9 cellular contexts compared by ENCODE assay signal in genomic region chr17:50181601-50182345, GRCh38. TPM values are rescaled to one million over a fixed set of nuclear protein-coding genes. Genes with fewer than 3 reads are reported as not detected.
A peak's percentile ranks its signal among the peaks of the same experiment; 100 is the strongest.
DNase-seq lines count a peak whose midpoint lies in the region; ATAC-seq and TF ChIP-seq lines count a peak whose summit lies in the region.
"Had no signal": no experiment of that assay in that cellular context is flagged by ENCODE, and none has a peak within 500 bp of the region (broad histone marks: within the 10 kb centered on the region; RNA-seq: fewer than 3 reads in every experiment).

No MANE protein-coding gene starts in this region.

- no peaks in the 10 kb centered on the region for H3K27me3 ChIP-seq in Caco-2 (replicated peaks; ENCODE audit: control insufficient read depth, insufficient read depth, low read length)

- H3K4me3 Mint-ChIP-seq in nephron (no peak overlapping the region), Caco-2 (ENCODE audit: unreplicated experiment) (no peak overlapping the region)
- no peak overlapping the region for H3K4me3 Mint-ChIP-seq in stimulated activated effector memory CD8-positive, alpha-beta T cell treated with anti-CD3 and anti-CD28 coated beads, Interleukin-12 subunit alpha, Interleukin-12 subunit beta, amount 100 ng/mL, for 72 hours
- H3K4me3 Mint-ChIP-seq: nephron progenitor cell had no signal

- H3K27me3 Mint-ChIP-seq in nephron (ENCODE audit: low read depth) (peaks cover 14% of the 10 kb centered on the region), Caco-2 (ENCODE audit: insufficient read depth, unreplicated experiment) (no peaks in the 10 kb centered on the region)

- no peaks in the 10 kb centered on the region for H3K9me3 ChIP-seq in Caco-2

- no peak for ATAC-seq in stimulated activated effector memory CD8-positive, alpha-beta T cell treated with anti-CD3 and anti-CD28 coated beads, Interleukin-12 subunit alpha, Interleukin-12 subunit beta, amount 100 ng/mL, for 72 hours

- H3K4me3 ChIP-seq in Caco-2 (ENCODE audit: low read depth, low read length): no peak overlapping the region

- H3K36me3 Mint-ChIP-seq in nephron (ENCODE audit: low read depth) (peaks cover 19% of the 10 kb centered on the region), Caco-2 (ENCODE audit: insufficient read depth, unreplicated experiment) (no peaks in the 10 kb centered on the region)
- no peaks in the 10 kb centered on the region for H3K36me3 Mint-ChIP-seq in stimulated activated effector memory CD8-positive, alpha-beta T cell treated with anti-CD3 and anti-CD28 coated beads, Interleukin-12 subunit alpha, Interleukin-12 subunit beta, amount 100 ng/mL, for 72 hours

- BruUV-seq in Caco-2 (replicated peaks; lab: Mats Ljungman, UMichigan): no TSS peak

- TF ChIP-seq CTCF in nephron (IDR thresholded peaks at IDR 0.05; ENCODE audit: unreplicated experiment in 3 of 3) (no peak), Caco-2 (IDR thresholded peaks at IDR 0.05; ENCODE audit: insufficient read depth in 1 of 2, low read depth in 1 of 2, low read length in 1 of 2, severe bottlenecking in 1 of 2, unreplicated experiment in 1 of 2) (no peak)

- POLR2A ChIA-PET in Caco-2 (lab: Charles Lee): interaction anchor here (0.5 to 0.6 kb wide), 2 partner anchors 139 to 362 kb away, joined by 3 to 4 read pairs; no protein-coding TSS in a partner anchor

- CTCF ChIA-PET in Caco-2 (lab: Charles Lee): interaction anchor here (0.8 to 1.8 kb wide), 4 partner anchors 8 to 18 kb away, joined by 3 to 11 read pairs (median 4); no protein-coding TSS in a partner anchor

- H3K4me1 Mint-ChIP-seq in nephron: peaks cover 81% of the 10 kb centered on the region
- peaks cover 26% of the 10 kb centered on the region for H3K4me1 Mint-ChIP-seq in stimulated activated effector memory CD8-positive, alpha-beta T cell treated with anti-CD3 and anti-CD28 coated beads, Interleukin-12 subunit alpha, Interleukin-12 subunit beta, amount 100 ng/mL, for 72 hours
- H3K4me1 Mint-ChIP-seq in Caco-2 (ENCODE audit: low read depth, unreplicated experiment): peaks cover 18% of the 10 kb centered on the region

- H3K9me3 Mint-ChIP-seq in nephron: no peaks in the 10 kb centered on the region
- H3K9me3 Mint-ChIP-seq in stimulated activated effector memory CD8-positive, alpha-beta T cell treated with anti-CD3 and anti-CD28 coated beads, Interleukin-12 subunit alpha, Interleukin-12 subunit beta, amount 100 ng/mL, for 72 hours: no peaks in the 10 kb centered on the region
- H3K9me3 Mint-ChIP-seq in Caco-2 (ENCODE audit: unreplicated experiment): no peaks in the 10 kb centered on the region
- H3K9me3 Mint-ChIP-seq: nephron progenitor cell had no signal

- H3K4me1 ChIP-seq in Caco-2: peaks cover 18% of the 10 kb centered on the region

- H3K27ac Mint-ChIP-seq in nephron (peak overlapping the region; percentile 56 to 86 (median 80)), Caco-2 (ENCODE audit: unreplicated experiment) (no peak overlapping the region)
- H3K27ac Mint-ChIP-seq in stimulated activated effector memory CD8-positive, alpha-beta T cell treated with anti-CD3 and anti-CD28 coated beads, Interleukin-12 subunit alpha, Interleukin-12 subunit beta, amount 100 ng/mL, for 72 hours: no peak overlapping the region
- H3K27ac Mint-ChIP-seq: nephron progenitor cell had no signal

- intact Hi-C loops in Caco-2 (cut with micrococcal nuclease; ENCODE audit: unreplicated experiment): no loop called here

- no peaks in the 10 kb centered on the region for H3K36me3 ChIP-seq in Caco-2 (ENCODE audit: control insufficient read depth, insufficient read depth, low read length)

- peak; percentile 57 for DNase-seq in EL
- DNase-seq in astrocyte of the hippocampus (ENCODE audit: low read depth, low spot score): peak; percentile 58
- no peak for DNase-seq in stimulated activated effector memory CD8-positive, alpha-beta T cell treated with anti-CD3 and anti-CD28 coated beads, Interleukin-12 subunit alpha, Interleukin-12 subunit beta, amount 100 ng/mL, for 72 hours (ENCODE audit: low spot score in 2 of 2)
- no peak for DNase-seq in stimulated activated naive CD4-positive, alpha-beta T cell treated with Interleukin-2 at 50 U/mL for 16 hours (lab: John Stamatoyannopoulos, UW)
- DNase-seq in Caco-2: no peak
- DNase-seq: activated CD4-positive, alpha-beta T cell treated with anti-CD3 and anti-CD28 coated beads, Interleukin-2, amount 50 U/mL, for 48 hours; NCI-H2029; nephron progenitor cell had no signal

RNA-seq across cellular contexts. Expression of gene SGCA, which starts 16.0 kb away (rescaled TPM):
- not detected in 2 replicates for total RNA-seq in Caco-2 (2022)

RNA-seq across cellular contexts. Expression of gene COL1A1, which starts 19.7 kb away (rescaled TPM):
- 23.4 and 27.3 TPM in 2 replicates for total RNA-seq in Caco-2 (2022)

RNA-seq across cellular contexts. Expression of gene PPP1R9B, which starts 31.3 kb away (rescaled TPM):
- total RNA-seq in Caco-2 (2022): 74.8 and 76.2 TPM in 2 replicates

RNA-seq across cellular contexts. Expression of gene SAMD14, which starts 51.8 kb away (rescaled TPM):
- 2.2 and 3.4 TPM in 2 replicates for total RNA-seq in Caco-2 (2022)

Comparison
In these comparisons a context has a peak if more than half of its experiments do, and no peak if none do; other contexts are left out.
1. DNase-seq: peak in EL (single experiment) and astrocyte of the hippocampus (single experiment); none in stimulated activated effector memory CD8-positive, alpha-beta T cell treated with anti-CD3 and anti-CD28 coated beads, Interleukin-12 subunit alpha, Interleukin-12 subunit beta, amount 100 ng/mL, for 72 hours (0 of 2), stimulated activated naive CD4-positive, alpha-beta T cell treated with Interleukin-2 at 50 U/mL for 16 hours (single experiment) and Caco-2 (0 of 2).
2. H3K27ac Mint-ChIP-seq: peak in nephron (3 of 3); none in stimulated activated effector memory CD8-positive, alpha-beta T cell treated with anti-CD3 and anti-CD28 coated beads, Interleukin-12 subunit alpha, Interleukin-12 subunit beta, amount 100 ng/mL, for 72 hours (single experiment) and Caco-2 (single experiment).